Comparison of ENCODE assay signal across 17 cellular contexts in the genomic region with DNA sequence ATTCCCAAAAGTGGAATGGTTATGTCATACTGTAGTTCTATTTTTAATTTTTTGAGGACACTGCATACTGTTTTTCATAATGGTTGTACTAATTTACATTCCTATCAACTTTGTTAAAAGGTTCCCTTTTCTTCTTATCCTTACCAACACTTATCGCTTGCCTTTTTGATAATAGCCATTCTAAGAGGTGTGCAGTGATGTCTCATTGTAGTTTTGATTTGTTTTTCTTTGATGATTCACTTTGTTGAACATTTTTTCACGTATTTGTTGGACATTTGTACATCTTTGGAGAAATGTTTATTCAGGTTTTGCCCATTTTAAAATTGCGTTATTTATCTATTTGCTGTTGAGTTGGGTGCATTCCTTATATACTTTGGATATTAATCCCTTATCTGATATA.
DNase-seq lines count a peak whose midpoint lies in the region; ATAC-seq, FAIRE-seq and TF ChIP-seq lines count a peak whose summit lies in the region.
"Had no signal": no experiment of that assay in that cellular context is flagged by ENCODE, and none has a peak within 500 bp of the region (broad histone marks: within the 10 kb centered on the region; RNA-seq: fewer than 3 reads in every experiment).

No MANE protein-coding gene starts in this region.

- dilution Hi-C loops in endothelial cell of umbilical vein (cut with MboI; ENCODE audit: extremely low pct_ligation_motif_present, low sequenced_read_pairs), result no loop called here

- no peaks in the 10 kb centered on the region for H3K36me3 ChIP-seq in astrocyte (ENCODE audit: insufficient read depth, low read length)
- no peaks in the 10 kb centered on the region for H3K36me3 ChIP-seq in endothelial cell of umbilical vein (ENCODE audit: control insufficient read depth in 2 of 2, extremely low read depth in 1 of 2, insufficient read depth in 2 of 2, low read length in 2 of 2)
- H3K36me3 ChIP-seq: BLaER1, MG63 had no signal

- no peaks in the 10 kb centered on the region for H3K36me3 Mint-ChIP-seq in astrocyte (ENCODE audit: low read depth, unreplicated experiment)
- H3K36me3 Mint-ChIP-seq in stimulated activated naive B cell treated with anti-CD40 and anti-IgM and Interleukin-4, amounts not matched to agents 10 μg/mL and 1 μg/mL and 100 μg/mL, for 72 hours, result no peaks in the 10 kb centered on the region

- FAIRE-seq in astrocyte (lab: Jason Lieb, UNC), result no peak
- FAIRE-seq in endothelial cell of umbilical vein (lab: Jason Lieb, UNC), result peak; percentile 57
- FAIRE-seq: GM18507 had no signal

- peaks cover 2% of the 10 kb centered on the region for H3K4me1 Mint-ChIP-seq in astrocyte (ENCODE audit: low read depth, unreplicated experiment)
- H3K4me1 Mint-ChIP-seq in stimulated activated naive B cell treated with anti-CD40 and anti-IgM and Interleukin-4, amounts not matched to agents 10 μg/mL and 1 μg/mL and 100 μg/mL, for 72 hours, result no peaks in the 10 kb centered on the region
- H3K4me1 Mint-ChIP-seq: GM23338 had no signal

- H3K27ac Mint-ChIP-seq in astrocyte (ENCODE audit: unreplicated experiment), result no peak overlapping the region
- no peak overlapping the region for H3K27ac Mint-ChIP-seq in stimulated activated naive B cell treated with anti-CD40 and anti-IgM and Interleukin-4, amounts not matched to agents 10 μg/mL and 1 μg/mL and 100 μg/mL, for 72 hours
- H3K27ac Mint-ChIP-seq: GM23338 had no signal

- DNase-seq in HT1080 (ENCODE audit: low read depth) (peak; percentile 21), astrocyte (ENCODE audit: low read depth) (peak; percentile 37), endothelial cell of umbilical vein (ENCODE audit: low read depth, low spot score) (peak; percentile 40), renal cortical epithelial cell (ENCODE audit: low read depth) (peak; percentile 4), hepatic stellate cell (ENCODE audit: low spot score) (no peak), HPDE6-E6E7 (ENCODE audit: extremely low spot score) (no peak)
- DNase-seq in stimulated activated naive B cell treated with anti-CD40 and anti-IgM and Interleukin-4, amounts not matched to agents 10 μg/mL and 1 μg/mL and 100 μg/mL, for 72 hours, result no peak
- DNase-seq: KG1, MG63, NCI-H1092 treated with DMSO at 0.1 percent for 48 hours, NCI-H1694, NCI-H2107, Right ventricle myocardium superior, SK-N-SH had no signal

- H3K4me3 ChIP-seq in astrocyte (ENCODE audit: insufficient read depth, low read depth, low read length), result no peak overlapping the region
- H3K4me3 ChIP-seq in endothelial cell of umbilical vein (replicated peaks in 1 of 3; ENCODE audit: insufficient read depth in 1 of 3, low read depth in 1 of 3, low read length in 3 of 3), result no peak overlapping the region
- H3K4me3 ChIP-seq: BLaER1, GM23338, MG63 had no signal

- no peaks in the 10 kb centered on the region for H3K9me3 Mint-ChIP-seq in astrocyte (ENCODE audit: unreplicated experiment)
- H3K9me3 Mint-ChIP-seq in stimulated activated naive B cell treated with anti-CD40 and anti-IgM and Interleukin-4, amounts not matched to agents 10 μg/mL and 1 μg/mL and 100 μg/mL, for 72 hours, result peaks cover 5 to 8% of the 10 kb centered on the region in 2 donors
- H3K9me3 Mint-ChIP-seq: GM23338 had no signal

- H3K4me2 ChIP-seq in astrocyte (ENCODE audit: low read length) (peak overlapping the region; percentile 54), endothelial cell of umbilical vein (ENCODE audit: insufficient read depth, low read length) (peak overlapping the region; percentile 36)
- H3K4me2 ChIP-seq: BLaER1, GM23338, SK-N-SH had no signal

- H3K9ac ChIP-seq in astrocyte (ENCODE audit: low read length), result no peak overlapping the region
- no peak overlapping the region for H3K9ac ChIP-seq in endothelial cell of umbilical vein (replicated peaks; ENCODE audit: extremely low read depth, insufficient read depth, low read length)
- H3K9ac ChIP-seq: BLaER1, SK-N-SH had no signal

- H2AFZ ChIP-seq in astrocyte (ENCODE audit: low read depth, low read length), result no peak overlapping the region
- H2AFZ ChIP-seq in endothelial cell of umbilical vein (ENCODE audit: low read depth, low read length), result no peak overlapping the region
- H2AFZ ChIP-seq: GM23338 had no signal

- intact Hi-C loops in endothelial cell of umbilical vein (cut with micrococcal nuclease), result loop anchor here (1.0 to 5.0 kb wide), 4 partner anchors 17 to 433 kb away; partner anchors contain the start of gene SPRY2

- CTCF ChIA-PET in endothelial cell of umbilical vein (lab: Charles Lee), result no interaction called here

- H3K4me1 ChIP-seq in astrocyte (ENCODE audit: insufficient read depth, low read length) (peaks cover 5% of the 10 kb centered on the region), endothelial cell of umbilical vein (ENCODE audit: control insufficient read depth, extremely low read depth, insufficient read depth, low read length) (peaks cover 38% of the 10 kb centered on the region)
- H3K4me1 ChIP-seq: BLaER1 had no signal

- no peaks in the 10 kb centered on the region for H4K20me1 ChIP-seq in astrocyte (ENCODE audit: insufficient read depth, low read length)
- H4K20me1 ChIP-seq in endothelial cell of umbilical vein (replicated peaks; ENCODE audit: control insufficient read depth, extremely low read depth, insufficient read depth, low read length), result no peaks in the 10 kb centered on the region
- H4K20me1 ChIP-seq: BLaER1 had no signal

- POLR2A ChIA-PET in endothelial cell of umbilical vein (lab: Charles Lee), result no interaction called here

- no peak for TF ChIP-seq POLR2A in endothelial cell of umbilical vein (IDR thresholded peaks at IDR 0.05; ENCODE audit: low read depth, low read length)

- no peak for ATAC-seq in stimulated activated naive B cell treated with anti-CD40 and anti-IgM and Interleukin-4, amounts not matched to agents 10 μg/mL and 1 μg/mL and 100 μg/mL, for 72 hours (replicated peaks)
- ATAC-seq: GM23338 had no signal

- H3K9me3 ChIP-seq in astrocyte (ENCODE audit: insufficient read depth, low read depth, low read length) (no peaks in the 10 kb centered on the region), endothelial cell of umbilical vein (replicated peaks; ENCODE audit: control insufficient read depth, insufficient read depth, low read length) (no peaks in the 10 kb centered on the region)
- H3K9me3 ChIP-seq: MG63, SK-N-SH had no signal

- H3K9me1 ChIP-seq in endothelial cell of umbilical vein (replicated peaks; ENCODE audit: control insufficient read depth, extremely low read depth, insufficient read depth, low read length), result no peaks in the 10 kb centered on the region

- no peaks in the 10 kb centered on the region for H3K27me3 Mint-ChIP-seq in astrocyte (ENCODE audit: low read depth, unreplicated experiment)
- no peaks in the 10 kb centered on the region for H3K27me3 Mint-ChIP-seq in stimulated activated naive B cell treated with anti-CD40 and anti-IgM and Interleukin-4, amounts not matched to agents 10 μg/mL and 1 μg/mL and 100 μg/mL, for 72 hours

- BruUV-seq in endothelial cell of umbilical vein (replicated peaks; lab: Mats Ljungman, UMichigan), result no TSS peak

- H3K27me3 ChIP-seq in astrocyte (ENCODE audit: insufficient read depth, low read length) (no peaks in the 10 kb centered on the region), endothelial cell of umbilical vein (ENCODE audit: control insufficient read depth in 2 of 2, insufficient read depth in 2 of 2, low read length in 2 of 2) (no peaks in the 10 kb centered on the region)
- H3K27me3 ChIP-seq: BLaER1, MG63 had no signal

- no peaks in the 10 kb centered on the region for H3K79me2 ChIP-seq in astrocyte (ENCODE audit: insufficient read depth, low read length)
- H3K79me2 ChIP-seq in endothelial cell of umbilical vein (ENCODE audit: control insufficient read depth, insufficient read depth, low read length), result no peaks in the 10 kb centered on the region

- no peak overlapping the region for H3K27ac ChIP-seq in astrocyte (ENCODE audit: low read depth, low read length)
- peak overlapping the region; percentile 44 for H3K27ac ChIP-seq in endothelial cell of umbilical vein (ENCODE audit: insufficient read depth, low read depth, low read length)
- H3K27ac ChIP-seq: BLaER1 had no signal

- no peak overlapping the region for H3K4me3 Mint-ChIP-seq in astrocyte (ENCODE audit: unreplicated experiment)
- no peak overlapping the region for H3K4me3 Mint-ChIP-seq in stimulated activated naive B cell treated with anti-CD40 and anti-IgM and Interleukin-4, amounts not matched to agents 10 μg/mL and 1 μg/mL and 100 μg/mL, for 72 hours
- H3K4me3 Mint-ChIP-seq: GM23338 had no signal

- TF ChIP-seq CTCF in astrocyte (IDR thresholded peaks at IDR 0.05; ENCODE audit: insufficient read depth, low read depth, low read length) (no peak), endothelial cell of umbilical vein (IDR thresholded peaks at IDR 0.05; ENCODE audit: extremely low read depth in 1 of 2, insufficient read depth in 1 of 2, low read depth in 1 of 2, low read length in 2 of 2) (no peak)

TF ChIP-seq in endothelial cell of umbilical vein, 7 proteins besides CTCF, POLR2A, EP300 and RAD21:
- TF ChIP-seq FOS (IDR thresholded peaks at IDR 0.05; ENCODE audit: borderline replicate concordance, insufficient read depth, low read length) (peak; percentile 58), GATA2 (IDR thresholded peaks at IDR 0.05; ENCODE audit: insufficient read depth, insufficient read length, low read depth, low read length) (peak; percentile 50), JUN (IDR thresholded peaks at IDR 0.05; ENCODE audit: borderline replicate concordance, insufficient read depth, insufficient read length, low read depth) (no peak), EZH2 (IDR thresholded peaks at IDR 0.05; ENCODE audit: borderline replicate concordance, low read depth, low read length, severe bottlenecking) (no peak)
- TF ChIP-seq, protein P1, sequence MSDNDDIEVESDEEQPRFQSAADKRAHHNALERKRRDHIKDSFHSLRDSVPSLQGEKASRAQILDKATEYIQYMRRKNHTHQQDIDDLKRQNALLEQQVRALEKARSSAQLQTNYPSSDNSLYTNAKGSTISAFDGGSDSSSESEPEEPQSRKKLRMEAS (IDR thresholded peaks at IDR 0.05; ENCODE audit: insufficient read depth, insufficient read length), result no peak
TF ChIP-seq in endothelial cell of umbilical vein: peak in this region for 2.

Comparison
In these comparisons a context has a peak if more than half of its experiments do, and no peak if none do; other contexts are left out.
1. DNase-seq: peak in HT1080 (single experiment), astrocyte (single experiment), endothelial cell of umbilical vein (single experiment) and renal cortical epithelial cell (single experiment); none in hepatic stellate cell (single experiment), stimulated activated naive B cell treated with anti-CD40 and anti-IgM and Interleukin-4, amounts not matched to agents 10 μg/mL and 1 μg/mL and 100 μg/mL, for 72 hours (single experiment) and HPDE6-E6E7 (single experiment).